ENCODE assay signal across 11 cellular contexts in the genomic region with DNA sequence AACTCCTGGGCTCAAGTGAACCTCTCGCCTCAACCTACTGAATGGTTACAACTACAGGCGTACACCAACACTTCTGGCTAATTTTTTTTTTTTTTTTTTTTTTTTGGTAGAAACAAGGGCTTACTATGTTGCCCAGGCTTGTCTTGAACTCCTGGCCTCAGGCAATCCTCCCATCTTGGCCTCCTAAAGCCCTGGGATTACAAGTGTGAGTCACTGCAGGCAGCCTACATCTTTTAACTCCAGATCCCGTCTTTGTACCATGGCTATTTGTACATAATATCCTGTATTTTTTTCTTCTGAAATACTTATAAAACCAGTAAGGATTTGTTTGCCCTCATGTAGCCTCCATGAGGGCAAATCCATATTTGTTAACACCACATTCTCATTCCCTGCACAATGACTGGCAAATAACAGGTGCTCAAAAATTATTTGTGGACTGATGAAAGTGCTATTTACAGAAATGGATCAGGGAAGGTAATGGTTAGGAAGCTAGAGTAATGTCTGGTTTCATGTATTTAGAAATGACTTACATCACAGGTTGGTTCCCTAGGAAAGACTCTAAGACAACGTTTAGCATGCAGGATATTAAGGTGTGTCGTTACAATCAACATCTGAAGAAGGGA. TPM values are rescaled to one million over a fixed set of nuclear protein-coding genes. Genes with fewer than 3 reads are reported as not detected.
DNase-seq lines count a peak whose midpoint lies in the region; ATAC-seq and TF ChIP-seq lines count a peak whose summit lies in the region.
"Had no signal": no experiment of that assay in that cellular context is flagged by ENCODE, and none has a peak within 500 bp of the region (broad histone marks: within the 10 kb centered on the region; RNA-seq: fewer than 3 reads in every experiment).

No MANE protein-coding gene starts in this region.

- CTCF ChIA-PET in CD4-positive, alpha-beta T cell (lab: Charles Lee): no interaction called here

- H3K4me1 Mint-ChIP-seq in CD4-positive, alpha-beta T cell (ENCODE audit: low read depth): no peaks in the 10 kb centered on the region
- H3K4me1 Mint-ChIP-seq in nephron progenitor cell: peaks cover 28% of the 10 kb centered on the region

- no peak overlapping the region for H3K4me3 ChIP-seq in SJCRH30
- H3K4me3 ChIP-seq: GM23248 had no signal

- H3K4me3 Mint-ChIP-seq in CD4-positive, alpha-beta T cell: no peak overlapping the region
- no peak overlapping the region for H3K4me3 Mint-ChIP-seq in nephron progenitor cell

- no peaks in the 10 kb centered on the region for H3K4me1 ChIP-seq in SJCRH30

- H3K27ac ChIP-seq in SJCRH30: no peak overlapping the region
- no peak overlapping the region for H3K27ac ChIP-seq in CD4-positive, alpha-beta T cell (ENCODE audit: low read depth, low read length)
- H3K27ac ChIP-seq: GM23248, HL-60 had no signal

- H3K27me3 Mint-ChIP-seq in CD4-positive, alpha-beta T cell: no peaks in the 10 kb centered on the region
- H3K27me3 Mint-ChIP-seq in nephron progenitor cell (ENCODE audit: low read depth, poor library complexity): peaks cover 8% of the 10 kb centered on the region

- peaks cover 37% of the 10 kb centered on the region for H3K36me3 Mint-ChIP-seq in CD4-positive, alpha-beta T cell (ENCODE audit: low read depth)
- peaks cover 23% of the 10 kb centered on the region for H3K36me3 Mint-ChIP-seq in nephron progenitor cell (ENCODE audit: low read depth)

- intact Hi-C loops in CD4-positive, alpha-beta T cell (cut with DNase I, micrococcal nuclease): no loop called here

- H3K27me3 ChIP-seq in SJCRH30: no peaks in the 10 kb centered on the region
- no peaks in the 10 kb centered on the region for H3K27me3 ChIP-seq in CD4-positive, alpha-beta T cell (ENCODE audit: control insufficient read depth, insufficient read depth, low read length)

- TF ChIP-seq CTCF in CD4-positive, alpha-beta T cell (IDR thresholded peaks at IDR 0.05): no peak
- TF ChIP-seq CTCF in nephron progenitor cell (IDR thresholded peaks at IDR 0.05): no peak

- DNase-seq in NCI-H69 (lab: John Stamatoyannopoulos, UW) (peak; percentile 62), SJCRH30 (peak; percentile 6 to 24), myocyte (ENCODE audit: low read depth) (peak; percentile 65), nephron progenitor cell (no peak)
- no peak for DNase-seq in CD4-positive, alpha-beta T cell
- DNase-seq: DMS53, GM23248 had no signal

- ATAC-seq in esophagus mucosa (peak; percentile 71), GM19351 (IDR thresholded peaks at IDR 0.05; ENCODE audit: unreplicated experiment) (no peak)
- ATAC-seq in CD4-positive, alpha-beta T cell (ENCODE audit: poor library complexity): no peak
- ATAC-seq: HCT116 had no signal

- H3K27ac Mint-ChIP-seq in CD4-positive, alpha-beta T cell: no peak overlapping the region
- no peak overlapping the region for H3K27ac Mint-ChIP-seq in nephron progenitor cell

- POLR2A ChIA-PET in CD4-positive, alpha-beta T cell (lab: Charles Lee): no interaction called here

- no peaks in the 10 kb centered on the region for H3K36me3 ChIP-seq in SJCRH30

- no peaks in the 10 kb centered on the region for H3K9me3 ChIP-seq in SJCRH30 (replicated peaks)
- no peaks in the 10 kb centered on the region for H3K9me3 ChIP-seq in CD4-positive, alpha-beta T cell (ENCODE audit: control insufficient read depth, low read length)

- no peaks in the 10 kb centered on the region for H3K9me3 Mint-ChIP-seq in CD4-positive, alpha-beta T cell
- peaks cover 14% of the 10 kb centered on the region for H3K9me3 Mint-ChIP-seq in nephron progenitor cell

RNA-seq across cellular contexts. Expression of gene POU5F2, which starts 51.9 kb away (rescaled TPM):
- total RNA-seq in SJCRH30 (2014; rRNA removed; shearing (Covaris generic)): 0.41 and 0.91 TPM in 2 replicates
- 0.80 TPM for total RNA-seq in esophagus mucosa
- total RNA-seq in myocyte: 0.26 and 0.29 TPM in 2 replicates
- 0.21 TPM for polyA plus RNA-seq in myocyte (2012)
- total RNA-seq in CD4-positive, alpha-beta T cell: 1 to 10 TPM in 1 of 2 experiments, under 1 TPM in 1; 0.73 to 1.0 TPM

Comparison
In these comparisons a context has a peak if more than half of its experiments do, and no peak if none do; other contexts are left out.
1. DNase-seq: peak in NCI-H69 (single experiment), SJCRH30 (2 of 2) and myocyte (single experiment); none in CD4-positive, alpha-beta T cell (0 of 10) and nephron progenitor cell (single experiment).